11 cellular contexts compared by ENCODE assay signal in genomic region chr4:86453044-86453501, GRCh38.
DNase-seq lines count a peak whose midpoint lies in the region; ATAC-seq and TF ChIP-seq lines count a peak whose summit lies in the region.
"Had no signal": no experiment of that assay in that cellular context is flagged by ENCODE, and none has a peak within 500 bp of the region (broad histone marks: within the 10 kb centered on the region; RNA-seq: fewer than 3 reads in every experiment).

No MANE protein-coding gene starts in this region.

- H3K4me3 ChIP-seq in PC-9 = peak overlapping the region; percentile 42; the same call in 1 of the 2 replicates
- peak overlapping the region; percentile 48 for H3K4me3 ChIP-seq in fibroblast of villous mesenchyme (ENCODE audit: low read depth, low read length)
- peak overlapping the region; percentile 40 for H3K4me3 ChIP-seq in ovary
- H3K4me3 ChIP-seq: SK-N-MC had no signal

- POLR2A ChIA-PET in PC-9 (lab: Charles Lee; ENCODE audit: unreplicated experiment) = interaction anchor here (0.6 to 0.7 kb wide), 2 partner anchors 46 to 438 kb away, joined by 3 read pairs; no protein-coding TSS in a partner anchor

- no peaks in the 10 kb centered on the region for H3K9me3 ChIP-seq in PC-9 (ENCODE audit: insufficient read depth, low read depth)
- no peaks in the 10 kb centered on the region for H3K9me3 ChIP-seq in ovary

- no peaks in the 10 kb centered on the region for H3K36me3 ChIP-seq in PC-9 (ENCODE audit: low read depth)
- H3K36me3 ChIP-seq in ovary = no peaks in the 10 kb centered on the region

- peak overlapping the region; percentile 75 for H3K4me2 ChIP-seq in PC-9

- BruUV-seq in PC-9 (replicated peaks; lab: Mats Ljungman, UMichigan) = no TSS peak

- TF ChIP-seq POLR2A in ovary (IDR thresholded peaks at IDR 0.05) = no peak

- H2AFZ ChIP-seq in PC-9 = no peak overlapping the region; the same call in 1 of the 2 replicates

- TF ChIP-seq EP300 in ovary (IDR thresholded peaks at IDR 0.05) = no peak

- H3K9me2 ChIP-seq in PC-9 (ENCODE audit: insufficient read depth) = no peaks in the 10 kb centered on the region

- WGBS in ovary, 3 donors = 32 to 41% (median 34%) methylated on average over 8 of the region's 8 CpGs

- no peaks in the 10 kb centered on the region for H3K27me3 ChIP-seq in PC-9 (ENCODE audit: insufficient read depth, low read depth)
- no peaks in the 10 kb centered on the region for H3K27me3 ChIP-seq in ovary

- CTCF ChIA-PET in PC-9 (lab: Charles Lee) = interaction anchor here (0.6 kb wide), 2 partner anchors 124 to 632 kb away, joined by 3 to 11 read pairs; no protein-coding TSS in a partner anchor

- H3K79me2 ChIP-seq in PC-9 (ENCODE audit: low read depth) = no peaks in the 10 kb centered on the region

- intact Hi-C loops in PC-9 (cut with micrococcal nuclease; ENCODE audit: unreplicated experiment) (no loop called here), ovary (cut with DNase I) (no loop called here)

- peaks cover 14% of the 10 kb centered on the region for H3F3A ChIP-seq in PC-9 (ENCODE audit: insufficient read depth, low read depth)

- TF ChIP-seq CTCF in PC-9 (conservative IDR thresholded peaks at IDR 0.05) (no peak), fibroblast of villous mesenchyme (IDR thresholded peaks at IDR 0.05; ENCODE audit: insufficient read depth, low read depth, low read length) (no peak), ovary (IDR thresholded peaks at IDR 0.05) (no peak)

- no peak for ATAC-seq in activated CD4-positive, CD25-positive, alpha-beta regulatory T cell treated with anti-CD3 and anti-CD28 coated beads, Interleukin-2, amount 50 U/mL, for 24 hours
- no peak for ATAC-seq in HG03354 (IDR thresholded peaks at IDR 0.05; ENCODE audit: poor library complexity, severe bottlenecking, unreplicated experiment)
- ATAC-seq in GM21515 (IDR thresholded peaks at IDR 0.05; ENCODE audit: unreplicated experiment) = no peak
- ATAC-seq: left colon had no signal

- peak; percentile 81 for DNase-seq in DMS153 (lab: John Stamatoyannopoulos, UW)
- peak; percentile 62 to 73 for DNase-seq in PC-9
- DNase-seq in fibroblast of villous mesenchyme (ENCODE audit: low read depth) = peak; percentile 26
- DNase-seq in ovary = peak; percentile 31 to 58 (median 50)
- no peak for DNase-seq in NCI-H446 (lab: John Stamatoyannopoulos, UW)
- DNase-seq: CD4-positive, CD25-positive, alpha-beta regulatory T cell had no signal

- no peaks in the 10 kb centered on the region for H4K20me1 ChIP-seq in PC-9 (ENCODE audit: insufficient read depth)

- H3K4me1 ChIP-seq in PC-9 (replicated peaks; ENCODE audit: insufficient read depth) (peaks cover 42% of the 10 kb centered on the region), ovary (ENCODE audit: insufficient read depth) (peaks cover 3% of the 10 kb centered on the region)

- H3K27ac ChIP-seq in PC-9 (peak overlapping the region; percentile 78), ovary (peak overlapping the region; percentile 30 to 60)
- H3K27ac ChIP-seq: SK-N-MC had no signal

Comparison
In these comparisons a context has a peak if more than half of its experiments do, and no peak if none do; other contexts are left out.
1. DNase-seq: peak in DMS153 (single experiment), PC-9 (2 of 2), fibroblast of villous mesenchyme (single experiment) and ovary (5 of 5); none in NCI-H446 (0 of 2).
2. Peak in every context shown above with its lines, with median percentiles within 50 percentile points of each other: H3K4me3 ChIP-seq.